29 cellular contexts compared by ENCODE assay signal in the genomic region with DNA sequence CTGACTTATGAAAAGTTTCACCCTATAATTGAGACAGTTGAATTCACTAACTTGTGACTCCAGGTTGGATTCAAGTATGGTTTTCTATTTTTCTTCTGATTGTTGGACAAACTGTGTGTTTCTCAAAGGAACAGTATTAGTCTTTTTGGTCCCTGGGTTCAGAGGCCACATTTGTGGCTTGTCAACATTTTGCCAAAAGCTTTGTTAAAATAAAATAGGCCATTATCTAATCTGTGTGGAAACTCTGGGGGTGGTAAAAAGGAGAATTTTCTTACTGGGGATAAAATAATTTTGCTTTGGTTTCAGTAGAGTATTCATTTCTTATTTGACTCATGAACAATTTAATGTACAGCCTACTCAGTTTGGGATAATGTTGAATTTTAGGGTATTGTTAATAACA.
"Had no signal": no experiment of that assay in that cellular context is flagged by ENCODE, and none has a peak within 500 bp of the region (broad histone marks: within the 10 kb centered on the region; RNA-seq: fewer than 3 reads in every experiment).

No MANE protein-coding gene starts in this region.

- ATAC-seq: naive thymus-derived CD4-positive, alpha-beta T cell; natural killer cell; psoas muscle; right cardiac atrium; right lobe of liver; stimulated activated memory B cell treated with anti-CD40 and anti-IgM and Interleukin-4, amounts not matched to agents 10 μg/mL and 1 μg/mL and 100 μg/mL, for 72 hours; stimulated activated naive CD8-positive, alpha-beta T cell treated with anti-CD3 and anti-CD28 coated beads, Interleukin-15, amount 100 ng/mL, for 72 hours; stimulated activated naive CD8-positive, alpha-beta T cell treated with anti-CD3 and anti-CD28 coated beads, Interleukin-15, Interleukin-2, amounts not matched to agents 100 U/mL and 50 U/mL, for 24 hours; upper lobe of right lung had no signal

- H3K36me3 ChIP-seq: neutrophil, pancreas, right lobe of liver, spleen, thoracic aorta, tibial artery, transverse colon, upper lobe of right lung, uterus had no signal

- H3K27me3 ChIP-seq: neutrophil, pancreas, right lobe of liver, spleen, tibial artery, transverse colon, upper lobe of right lung, uterus had no signal

- H3K27ac Mint-ChIP-seq: naive thymus-derived CD4-positive, alpha-beta T cell; natural killer cell; nephron progenitor cell; stimulated activated memory B cell treated with anti-CD40 and anti-IgM and Interleukin-4, amounts not matched to agents 10 μg/mL and 1 μg/mL and 100 μg/mL, for 72 hours; stimulated activated naive CD8-positive, alpha-beta T cell treated with anti-CD3 and anti-CD28 coated beads, Interleukin-15, amount 100 ng/mL, for 72 hours; type B pancreatic cell had no signal

- DNase-seq: naive thymus-derived CD4-positive, alpha-beta T cell; natural killer cell; nephron progenitor cell; nucleus accumbens; pancreas; psoas muscle; right cardiac atrium; right lobe of liver; spleen; stimulated activated CD4-positive, alpha-beta T cell treated with anti-CD3 and anti-CD28 coated beads, Interleukin-12 subunit alpha, Interleukin-12 subunit beta, amount 100 ng/mL, for 4 hours; stimulated activated CD4-positive, alpha-beta T cell treated with anti-CD3 and anti-CD28 coated beads, Interleukin-1b, Interleukin-23, amount 100 ng/mL, for 48 hours; stimulated activated CD4-positive, alpha-beta T cell treated with anti-CD3 and anti-CD28 coated beads, Interleukin-4, amount 100 ng/mL, for 1 hour; stimulated activated CD4-positive, alpha-beta T cell treated with anti-CD3 and anti-CD28 coated beads, Interleukin-4, amount 100 ng/mL, for 4 hours; stimulated activated CD8-positive, alpha-beta memory T cell treated with anti-CD3 and anti-CD28 coated beads, Interleukin-4, amount 100 ng/mL, for 48 hours; stimulated activated naive CD4-positive, alpha-beta T cell; stimulated activated naive CD8-positive, alpha-beta T cell treated with anti-CD3 and anti-CD28 coated beads, Interleukin-15, amount 100 ng/mL, for 72 hours; stimulated activated naive CD8-positive, alpha-beta T cell treated with anti-CD3 and anti-CD28 coated beads, Interleukin-15, Interleukin-2, amounts not matched to agents 100 U/mL and 50 U/mL, for 24 hours; substantia nigra; tibial artery; transverse colon; upper lobe of right lung; uterus had no signal

- H3K4me2 ChIP-seq: smooth muscle cell had no signal

- H3K27me3 Mint-ChIP-seq: stimulated activated memory B cell treated with anti-CD40 and anti-IgM and Interleukin-4, amounts not matched to agents 10 μg/mL and 1 μg/mL and 100 μg/mL, for 72 hours; type B pancreatic cell had no signal

- H3K4me3 ChIP-seq: pancreas, psoas muscle, right lobe of liver, skin epidermis, smooth muscle cell, spleen, thoracic aorta, tibial artery, transverse colon, upper lobe of right lung, uterus had no signal

- H3K4me1 Mint-ChIP-seq: natural killer cell; neural crest cell; stimulated activated memory B cell treated with anti-CD40 and anti-IgM and Interleukin-4, amounts not matched to agents 10 μg/mL and 1 μg/mL and 100 μg/mL, for 72 hours had no signal

- H3K9me3 ChIP-seq: neutrophil, pancreas, psoas muscle, right lobe of liver, thoracic aorta, upper lobe of right lung, uterus had no signal

- H3K27ac ChIP-seq: neutrophil, pancreas, psoas muscle, right lobe of liver, skin epidermis, spleen, thoracic aorta, tibial artery, transverse colon, upper lobe of right lung, uterus had no signal

- H3K4me1 ChIP-seq: pancreas, psoas muscle, right lobe of liver, spleen, tibial artery, transverse colon, upper lobe of right lung, uterus had no signal

- H3K4me3 Mint-ChIP-seq: naive thymus-derived CD4-positive, alpha-beta T cell; natural killer cell; nephron progenitor cell; neural crest cell; stimulated activated memory B cell treated with anti-CD40 and anti-IgM and Interleukin-4, amounts not matched to agents 10 μg/mL and 1 μg/mL and 100 μg/mL, for 72 hours; stimulated activated naive CD8-positive, alpha-beta T cell treated with anti-CD3 and anti-CD28 coated beads, Interleukin-15, amount 100 ng/mL, for 72 hours; type B pancreatic cell had no signal
